29 cellular contexts compared by ENCODE assay signal in genomic region chr3:9030034-9030433, GRCh38.
"Had no signal": no experiment of that assay in that cellular context is flagged by ENCODE, and none has a peak within 500 bp of the region (broad histone marks: within the 10 kb centered on the region; RNA-seq: fewer than 3 reads in every experiment).

No MANE protein-coding gene starts in this region.

- H3K4me1 ChIP-seq: colonic mucosa, foreskin keratinocyte had no signal

- H3K79me2 ChIP-seq: hepatocyte had no signal

- H3K4me2 ChIP-seq: hepatocyte had no signal

- H2AFZ ChIP-seq: hepatocyte had no signal

- H3K27me3 ChIP-seq: colonic mucosa, dorsolateral prefrontal cortex, esophagus muscularis mucosa, esophagus squamous epithelium, foreskin keratinocyte, gastrocnemius medialis, gastroesophageal sphincter, heart left ventricle, heart right ventricle, hepatocyte had no signal

- FAIRE-seq: colon, endometrium, endothelial cell of umbilical vein, frontal cortex had no signal

- ATAC-seq: effector memory CD8-positive, alpha-beta T cell; esophagus mucosa; foreskin keratinocyte; gastrocnemius medialis; gastroesophageal sphincter; heart left ventricle; heart right ventricle had no signal

- H3K36me3 ChIP-seq: colonic mucosa, esophagus muscularis mucosa, gastrocnemius medialis, heart right ventricle had no signal

- H3K4me3 ChIP-seq: colonic mucosa, coronary artery, dorsolateral prefrontal cortex, esophagus muscularis mucosa, esophagus squamous epithelium, gastrocnemius medialis, gastroesophageal sphincter, heart left ventricle, heart right ventricle, hepatocyte had no signal

- DNase-seq: colonic mucosa; cortex of kidney; dermis blood vessel endothelial cell; dorsolateral prefrontal cortex; effector CD4-positive, alpha-beta T cell; effector CD8-positive, alpha-beta T cell; effector memory CD4-positive, alpha-beta T cell; effector memory CD8-positive, alpha-beta T cell; endodermal cell; erythroblast; esophagus squamous epithelium; foreskin fibroblast; foreskin keratinocyte; foreskin melanocyte; gastrocnemius medialis; glutamatergic neuron; head of caudate nucleus; heart left ventricle; heart right ventricle had no signal

- H3K27ac ChIP-seq: colonic mucosa, coronary artery, epithelial cell of prostate, esophagus muscularis mucosa, esophagus squamous epithelium, foreskin keratinocyte, gastrocnemius medialis, gastroesophageal sphincter, heart left ventricle, heart right ventricle, hepatocyte had no signal

- H3K9me3 ChIP-seq: colonic mucosa, esophagus muscularis mucosa, esophagus squamous epithelium, gastrocnemius medialis, gastroesophageal sphincter, heart left ventricle, heart right ventricle had no signal
